23 cellular contexts compared by ENCODE assay signal in the genomic region with DNA sequence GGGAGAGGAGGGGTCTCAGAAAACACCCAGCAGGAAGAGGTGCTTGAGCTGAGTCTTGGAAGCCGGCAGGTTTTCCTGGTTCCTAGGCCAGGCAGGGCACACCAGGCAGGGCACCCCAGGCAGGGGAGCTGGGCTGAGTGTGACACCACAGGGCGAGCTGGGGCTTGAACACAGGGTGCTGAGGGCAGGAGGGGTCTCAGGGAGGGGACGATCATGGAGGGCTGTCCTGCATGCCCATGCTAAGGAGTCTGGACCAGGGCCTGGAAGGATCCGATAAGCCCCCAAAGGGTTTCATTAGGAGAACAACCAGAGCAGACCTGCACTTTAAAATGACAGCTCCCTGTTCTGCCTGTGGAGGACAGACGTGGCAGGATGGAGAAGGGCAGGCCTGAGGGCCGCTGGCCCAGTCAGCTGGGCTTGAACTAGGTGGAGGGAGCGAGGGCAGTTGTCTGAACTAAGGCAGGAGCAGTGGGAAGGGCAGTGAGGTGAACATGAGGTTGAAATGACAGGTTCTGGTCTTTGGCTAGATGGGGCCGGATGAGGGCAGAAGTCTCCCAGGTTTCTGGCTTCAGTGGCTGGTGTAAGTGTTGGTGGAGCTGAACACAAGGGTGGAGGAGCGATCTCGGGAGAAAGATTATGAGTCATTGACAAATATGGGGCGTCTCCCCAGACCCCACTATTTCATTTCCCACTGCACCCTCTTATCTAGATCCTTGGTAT.
"Had no signal": no experiment of that assay in that cellular context is flagged by ENCODE, and none has a peak within 500 bp of the region (broad histone marks: within the 10 kb centered on the region; RNA-seq: fewer than 3 reads in every experiment).

No MANE protein-coding gene starts in this region.

- H3K27me3 Mint-ChIP-seq: activated CD4-positive, alpha-beta T cell treated with anti-CD3 and anti-CD28 coated beads, Interleukin-2, amount 10 ng/mL, durations not matched to agents 24 days and 14 days; activated CD8-positive, alpha-beta T cell treated with anti-CD3 and anti-CD28 coated beads for 36 hours; activated naive CD4-positive, alpha-beta T cell treated with anti-CD3 and anti-CD28 coated beads, Interleukin-2, amount 10 ng/mL, durations not matched to agents 7 days and 5 days; activated naive CD8-positive, alpha-beta T cell treated with anti-CD3 and anti-CD28 coated beads, Interleukin-2, amount 50 U/mL, for 24 hours; brain had no signal

- H3K4me3 Mint-ChIP-seq: activated CD4-positive, alpha-beta T cell treated with anti-CD3 and anti-CD28 coated beads, Interleukin-2, amount 10 ng/mL, durations not matched to agents 24 days and 14 days; activated CD8-positive, alpha-beta T cell treated with anti-CD3 and anti-CD28 coated beads for 36 hours; activated naive CD4-positive, alpha-beta T cell treated with anti-CD3 and anti-CD28 coated beads, Interleukin-2, amount 10 ng/mL, durations not matched to agents 7 days and 5 days; activated naive CD8-positive, alpha-beta T cell; activated naive CD8-positive, alpha-beta T cell treated with anti-CD3 and anti-CD28 coated beads, Interleukin-2, amount 50 U/mL, for 24 hours; brain; T-helper 1 cell treated with Interleukin-12 subunit alpha and Interleukin-12 subunit beta and Interleukin-4 antibody, amounts not matched to agents 30 μg/mL and 1 μg/mL, for 36 hours; T-helper 2 cell treated with Interferon-gamma antibody and Interleukin-4, amounts not matched to agents 5 μg/mL and 100 μg/mL, for 36 hours had no signal

- H3K4me1 ChIP-seq: SJCRH30 had no signal

- H3K4me1 Mint-ChIP-seq: activated CD4-positive, alpha-beta T cell treated with anti-CD3 and anti-CD28 coated beads, Interleukin-2, amount 10 ng/mL, durations not matched to agents 24 days and 14 days; activated naive CD8-positive, alpha-beta T cell treated with anti-CD3 and anti-CD28 coated beads, Interleukin-2, amount 50 U/mL, for 24 hours; brain had no signal

- H3K9me3 Mint-ChIP-seq: activated CD4-positive, alpha-beta T cell treated with anti-CD3 and anti-CD28 coated beads, Interleukin-2, amount 10 ng/mL, durations not matched to agents 24 days and 14 days; activated CD8-positive, alpha-beta T cell treated with anti-CD3 and anti-CD28 coated beads for 36 hours; activated naive CD4-positive, alpha-beta T cell treated with anti-CD3 and anti-CD28 coated beads, Interleukin-2, amount 10 ng/mL, durations not matched to agents 7 days and 5 days; activated naive CD8-positive, alpha-beta T cell treated with anti-CD3 and anti-CD28 coated beads, Interleukin-2, amount 50 U/mL, for 24 hours; brain; T-helper 1 cell treated with Interleukin-12 subunit alpha and Interleukin-12 subunit beta and Interleukin-4 antibody, amounts not matched to agents 30 μg/mL and 1 μg/mL, for 36 hours; T-helper 2 cell treated with Interferon-gamma antibody and Interleukin-4, amounts not matched to agents 5 μg/mL and 100 μg/mL, for 36 hours had no signal

- H3K36me3 Mint-ChIP-seq: activated naive CD4-positive, alpha-beta T cell treated with anti-CD3 and anti-CD28 coated beads, Interleukin-2, amount 10 ng/mL, durations not matched to agents 7 days and 5 days; activated naive CD8-positive, alpha-beta T cell; brain had no signal

- H3K27ac ChIP-seq: SJCRH30, SK-N-MC had no signal

- H3K27me3 ChIP-seq: SJCRH30 had no signal

- H3K9me3 ChIP-seq: SJCRH30 had no signal

- H3K36me3 ChIP-seq: SJCRH30 had no signal

- DNase-seq: activated CD4-positive, alpha-beta T cell treated with anti-CD3 and anti-CD28 coated beads, Interleukin-2, amount 10 ng/mL, durations not matched to agents 24 days and 14 days; activated CD4-positive, alpha-beta T cell treated with anti-CD3 and anti-CD28 coated beads, Interleukin-2, amount 50 U/mL, for 4 hours; activated CD8-positive, alpha-beta T cell treated with anti-CD3 and anti-CD28 coated beads for 36 hours; activated effector memory CD4-positive, alpha-beta T cell treated with Interleukin-2 at 50 U/mL for 16 hours; activated naive CD4-positive, alpha-beta T cell treated with anti-CD3 and anti-CD28 coated beads, Interleukin-2, amount 10 ng/mL, durations not matched to agents 7 days and 5 days; activated naive CD8-positive, alpha-beta T cell treated with anti-CD3 and anti-CD28 coated beads, Interleukin-2, amount 50 U/mL, for 24 hours; activated T-cell treated with anti-CD3 and anti-CD28 coated beads for 4 hours; activated T-cell treated with anti-CD3 and anti-CD28 coated beads, Interleukin-2, amount 50 U/mL, for 48 hours; anterior cingulate cortex; caudate nucleus; MM.1S; MV-4-11; NCI-H1436 treated with DMSO at 0.1 percent for 48 hours; NCI-H1694 treated with DMSO at 0.1 percent for 48 hours; NCI-H2029; NCI-H345; NCI-H524 treated with DMSO at 0.1 percent for 48 hours had no signal

- H3K4me3 ChIP-seq: SJCRH30, SK-N-MC had no signal

- H3K27ac Mint-ChIP-seq: activated CD4-positive, alpha-beta T cell treated with anti-CD3 and anti-CD28 coated beads, Interleukin-2, amount 10 ng/mL, durations not matched to agents 24 days and 14 days; activated CD8-positive, alpha-beta T cell treated with anti-CD3 and anti-CD28 coated beads for 36 hours; activated naive CD4-positive, alpha-beta T cell treated with anti-CD3 and anti-CD28 coated beads, Interleukin-2, amount 10 ng/mL, durations not matched to agents 7 days and 5 days; activated naive CD8-positive, alpha-beta T cell; activated naive CD8-positive, alpha-beta T cell treated with anti-CD3 and anti-CD28 coated beads, Interleukin-2, amount 50 U/mL, for 24 hours; brain; T-helper 1 cell treated with Interleukin-12 subunit alpha and Interleukin-12 subunit beta and Interleukin-4 antibody, amounts not matched to agents 30 μg/mL and 1 μg/mL, for 36 hours; T-helper 2 cell treated with Interferon-gamma antibody and Interleukin-4, amounts not matched to agents 5 μg/mL and 100 μg/mL, for 36 hours had no signal
